ENCODE assay signal across 8 cellular contexts in the genomic region with DNA sequence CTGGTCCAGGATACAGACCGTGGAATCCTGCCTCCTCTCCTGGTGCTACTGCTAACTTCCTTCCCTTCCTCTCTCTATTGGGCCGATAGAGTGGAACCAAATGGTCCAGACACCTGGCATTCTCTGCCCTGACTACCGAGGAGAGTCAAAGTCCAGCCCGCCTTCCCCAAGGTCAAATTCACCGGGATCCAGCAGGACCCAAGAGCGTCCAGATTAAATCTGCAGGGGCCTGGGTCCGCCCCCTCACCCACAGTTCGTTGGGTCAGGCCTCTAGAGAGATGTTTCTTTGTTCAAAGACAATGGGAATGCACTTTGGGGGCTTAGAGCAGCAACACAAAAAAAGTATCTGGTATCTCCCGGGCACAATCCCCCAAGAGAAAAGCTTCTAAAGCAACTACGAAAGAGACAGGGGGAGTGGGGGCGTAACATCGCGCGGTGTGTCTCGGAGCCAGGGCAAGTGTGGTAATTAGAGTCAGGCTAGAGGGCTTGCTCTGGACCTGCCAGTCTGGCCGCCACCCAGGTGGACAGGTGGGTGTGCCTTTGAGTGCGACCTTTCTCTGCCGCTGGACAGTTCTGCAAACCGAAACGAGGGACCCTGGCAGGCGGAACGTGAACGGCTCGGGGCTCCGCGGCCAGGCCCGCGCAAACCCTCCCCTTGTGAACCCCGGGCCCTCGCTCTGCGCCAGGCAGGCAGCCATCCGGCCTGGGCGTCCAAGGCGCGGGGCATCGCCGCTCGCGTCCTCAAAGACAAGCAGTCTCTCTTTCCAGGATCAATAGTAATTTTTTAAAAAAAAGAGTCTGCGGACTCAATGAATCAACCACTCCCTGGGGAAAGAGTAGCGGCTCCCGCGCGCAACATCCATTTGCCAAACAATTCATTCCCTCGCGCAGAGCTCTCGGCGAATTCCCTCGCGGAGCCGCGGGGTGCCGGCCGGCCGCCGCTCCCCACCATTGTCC. TPM values are rescaled to one million over a fixed set of nuclear protein-coding genes. Genes with fewer than 3 reads are reported as not detected.
DNase-seq lines count a peak whose midpoint lies in the region; ATAC-seq and TF ChIP-seq lines count a peak whose summit lies in the region.

No MANE protein-coding gene starts in this region.

- peaks cover 37% of the 10 kb centered on the region for H3K4me1 Mint-ChIP-seq in activated naive CD4-positive, alpha-beta T cell treated with anti-CD3 and anti-CD28 coated beads, Interleukin-2, amount 10 ng/mL, durations not matched to agents 7 days and 5 days

- H3K4me2 ChIP-seq in OCI-LY1 (ENCODE audit: low read length): peak overlapping the region; percentile 82

- peak overlapping the region; percentile 77 for H3K27ac Mint-ChIP-seq in activated naive CD4-positive, alpha-beta T cell treated with anti-CD3 and anti-CD28 coated beads, Interleukin-2, amount 10 ng/mL, durations not matched to agents 7 days and 5 days

- H2AFZ ChIP-seq in OCI-LY1 (ENCODE audit: low read length): no peak overlapping the region

- ATAC-seq in GM18873 (IDR thresholded peaks at IDR 0.05; ENCODE audit: low FRiP score, unreplicated experiment) (peak; percentile 29), HG02885 (IDR thresholded peaks at IDR 0.05; ENCODE audit: poor library complexity, unreplicated experiment) (peak; percentile 43), heart right ventricle (peak; percentile 23 to 53 (median 36)), psoas muscle (peak; percentile 68 to 83 (median 72))

- peak overlapping the region; percentile 69 for H3K9ac ChIP-seq in OCI-LY1 (ENCODE audit: low read length)

- peaks cover 20% of the 10 kb centered on the region for H3K27me3 Mint-ChIP-seq in activated naive CD4-positive, alpha-beta T cell treated with anti-CD3 and anti-CD28 coated beads, Interleukin-2, amount 10 ng/mL, durations not matched to agents 7 days and 5 days

- WGBS in heart right ventricle, 2 donors: 1% methylated on average over 56 of the region's 56 CpGs
- WGBS in psoas muscle, 3 donors: 1 to 2% (median 1%) methylated on average over 54 to 56 of the region's 56 CpGs

- TF ChIP-seq CTCF in OCI-LY1 (IDR thresholded peaks at IDR 0.05; ENCODE audit: low read length) (no peak), heart right ventricle (IDR thresholded peaks at IDR 0.05) (no peak), psoas muscle (IDR thresholded peaks at IDR 0.05) (no peak)

- H3K9me2 ChIP-seq in OCI-LY1 (ENCODE audit: low read depth, low read length): no peaks in the 10 kb centered on the region

- H3K27me3 ChIP-seq in OCI-LY1 (ENCODE audit: insufficient read depth, low read length): peaks cover 5% of the 10 kb centered on the region; the same call in 1 of the 2 replicates
- peaks cover 0 to 9% (median 0%) of the 10 kb centered on the region in 7 donors for H3K27me3 ChIP-seq in heart right ventricle
- no peaks in the 10 kb centered on the region for H3K27me3 ChIP-seq in psoas muscle (ENCODE audit: insufficient read depth in 3 of 3, low read length in 2 of 3)

- peak overlapping the region; percentile 82 for H3K4me3 Mint-ChIP-seq in activated naive CD4-positive, alpha-beta T cell treated with anti-CD3 and anti-CD28 coated beads, Interleukin-2, amount 10 ng/mL, durations not matched to agents 7 days and 5 days

- DNase-seq in activated naive CD4-positive, alpha-beta T cell treated with anti-CD3 and anti-CD28 coated beads, Interleukin-2, amount 10 ng/mL, durations not matched to agents 7 days and 5 days: peak; percentile 66
- peak in 1 of 2 donors; percentile 41 for DNase-seq in heart right ventricle
- DNase-seq in psoas muscle: peak; percentile 70 to 84
- no peak for DNase-seq in NCI-H1048 (lab: John Stamatoyannopoulos, UW)
- DNase-seq in SHP77 treated with DMSO at 0.1 percent for 48 hours (lab: John Stamatoyannopoulos, UW): no peak

- H3K9me3 Mint-ChIP-seq in activated naive CD4-positive, alpha-beta T cell treated with anti-CD3 and anti-CD28 coated beads, Interleukin-2, amount 10 ng/mL, durations not matched to agents 7 days and 5 days: peaks cover 1% of the 10 kb centered on the region

- peaks cover 3% of the 10 kb centered on the region for H3K36me3 Mint-ChIP-seq in activated naive CD4-positive, alpha-beta T cell treated with anti-CD3 and anti-CD28 coated beads, Interleukin-2, amount 10 ng/mL, durations not matched to agents 7 days and 5 days

- CTCF ChIA-PET in activated naive CD4-positive, alpha-beta T cell treated with anti-CD3 and anti-CD28 coated beads, Interleukin-2, amount 10 ng/mL, durations not matched to agents 7 days and 5 days (lab: Charles Lee): interaction anchor here (1.0 to 1.1 kb wide), 3 partner anchors 12 to 64 kb away, joined by 3 read pairs; no protein-coding TSS in a partner anchor

- no peaks in the 10 kb centered on the region for H4K20me1 ChIP-seq in OCI-LY1 (ENCODE audit: insufficient read depth, low read length)

- no peak overlapping the region for H3K27ac ChIP-seq in OCI-LY1 (ENCODE audit: low read depth, low read length, poor library complexity, severe bottlenecking)
- peak overlapping the region; percentile 52 to 95 (median 90) for H3K27ac ChIP-seq in heart right ventricle
- H3K27ac ChIP-seq in psoas muscle: peak overlapping the region; percentile 95

- no peaks in the 10 kb centered on the region for H3K79me2 ChIP-seq in OCI-LY1 (ENCODE audit: insufficient read depth, low read length)

- intact Hi-C loops in heart right ventricle (cut with DNase I) (loop anchor here in 2 of 10 donors (5.0 to 10.0 kb wide), 2 partner anchors 42 to 59 kb away; no protein-coding TSS in a partner anchor), psoas muscle (cut with DNase I) (loop anchor here (5.0 kb wide), 2 partner anchors 37 to 47 kb away; no protein-coding TSS in a partner anchor)

- no peaks in the 10 kb centered on the region for H3F3A ChIP-seq in OCI-LY1 (ENCODE audit: insufficient read depth, low read length)

- H3K36me3 ChIP-seq in OCI-LY1 (ENCODE audit: insufficient read depth, low read length): no peaks in the 10 kb centered on the region
- H3K36me3 ChIP-seq in heart right ventricle: no peaks in the 10 kb centered on the region
- no peaks in the 10 kb centered on the region for H3K36me3 ChIP-seq in psoas muscle (ENCODE audit: insufficient read depth in 1 of 2, low read depth in 1 of 2)

- no peaks in the 10 kb centered on the region for H3K9me3 ChIP-seq in OCI-LY1 (ENCODE audit: low read length)
- H3K9me3 ChIP-seq in heart right ventricle: no peaks in the 10 kb centered on the region
- no peaks in the 10 kb centered on the region for H3K9me3 ChIP-seq in psoas muscle

- peaks cover 18% of the 10 kb centered on the region for H3K4me1 ChIP-seq in OCI-LY1 (ENCODE audit: insufficient read depth, low read length, severe bottlenecking)
- H3K4me1 ChIP-seq in heart right ventricle: peaks cover 0 to 32% (median 24%) of the 10 kb centered on the region in 9 donors
- H3K4me1 ChIP-seq in psoas muscle: peaks cover 16% of the 10 kb centered on the region

- H3K4me3 ChIP-seq in OCI-LY1 (ENCODE audit: low read depth, low read length, poor library complexity, severe bottlenecking) (peak overlapping the region; percentile 73), heart right ventricle (peak overlapping the region; percentile 73 to 98 (median 89)), psoas muscle (peak overlapping the region; percentile 74)

RNA-seq across cellular contexts. Expression of a gene that starts 0.8 kb away (rescaled TPM):
- 1 to 10 TPM; 1.9 to 4.6 (median 3.2) TPM for total RNA-seq in heart right ventricle
- polyA plus RNA-seq in heart right ventricle: 1 to 10 TPM; 3.2 to 9.2 TPM
- total RNA-seq in psoas muscle: 10 to 100 TPM in 2 of 4 donors, 1 to 10 TPM in 2; 5.5 to 15.7 (median 10.6) TPM
- 10 to 100 TPM in 1 of 3 donors, 1 to 10 TPM in 2; 3.8 to 12.1 (median 6.8) TPM for polyA plus RNA-seq in psoas muscle

Comparison
In these comparisons a context has a peak if more than half of its experiments do, and no peak if none do; other contexts are left out.
1. DNase-seq: peak in activated naive CD4-positive, alpha-beta T cell treated with anti-CD3 and anti-CD28 coated beads, Interleukin-2, amount 10 ng/mL, durations not matched to agents 7 days and 5 days (single experiment) and psoas muscle (2 of 2); none in NCI-H1048 (single experiment) and SHP77 treated with DMSO at 0.1 percent for 48 hours (single experiment).
2. Peak in every context shown above with its lines, with median percentiles within 50 percentile points of each other: ATAC-seq and H3K4me3 ChIP-seq.